In genomic region chr2:12543452-12544220, GRCh38 we compare ENCODE assay signal across 9 cellular contexts.
DNase-seq lines count a peak whose midpoint lies in the region; ATAC-seq and TF ChIP-seq lines count a peak whose summit lies in the region.
"Had no signal": no experiment of that assay in that cellular context is flagged by ENCODE, and none has a peak within 500 bp of the region (broad histone marks: within the 10 kb centered on the region; RNA-seq: fewer than 3 reads in every experiment).

No MANE protein-coding gene starts in this region.

- peak; percentile 43 for ATAC-seq in GM21515 (IDR thresholded peaks at IDR 0.05; ENCODE audit: unreplicated experiment)
- peak; percentile 44 for ATAC-seq in HG03442 (IDR thresholded peaks at IDR 0.05; ENCODE audit: unreplicated experiment)
- peak; percentile 46 for ATAC-seq in left ventricle myocardium superior
- no peak for ATAC-seq in HG02678 (IDR thresholded peaks at IDR 0.05; ENCODE audit: unreplicated experiment)

- no peaks in the 10 kb centered on the region for H3K27me3 ChIP-seq in breast epithelium

- H3K36me3 ChIP-seq in breast epithelium: no peaks in the 10 kb centered on the region

- intact Hi-C loops in left ventricle myocardium superior (cut with micrococcal nuclease) (no loop called here), breast epithelium (cut with DNase I; ENCODE audit: low total_unique reads) (no loop called here)

- no peak for TF ChIP-seq POLR2A in breast epithelium (IDR thresholded peaks at IDR 0.05)

- DNase-seq in GM04503 (ENCODE audit: low read depth) (peak; percentile 54), left ventricle myocardium superior (peak; percentile 28), NK-92 (lab: John Stamatoyannopoulos, UW; ENCODE audit: unreplicated experiment) (no peak), breast epithelium (ENCODE audit: low spot score in 2 of 2) (no peak)
- no peak for DNase-seq in activated T-cell treated with anti-CD3 and anti-CD28 coated beads, Interleukin-2, amount 50 U/mL, for 1 hour
- DNase-seq: activated CD4-positive, alpha-beta T cell treated with anti-CD3 and anti-CD28 coated beads, Interleukin-2, amount 50 U/mL, for 1 hour had no signal

- H3K4me3 ChIP-seq in breast epithelium: no peak overlapping the region

- no peaks in the 10 kb centered on the region for H3K9me3 ChIP-seq in breast epithelium

- H3K27ac ChIP-seq in breast epithelium: peak overlapping the region in 1 of 2 donors; percentile 41

- TF ChIP-seq CTCF in breast epithelium (IDR thresholded peaks at IDR 0.05): no peak

- no peaks in the 10 kb centered on the region for H3K4me1 ChIP-seq in breast epithelium

Comparison
In these comparisons a context has a peak if more than half of its experiments do, and no peak if none do; other contexts are left out.
1. DNase-seq: peak in GM04503 (single experiment) and left ventricle myocardium superior (single experiment); none in NK-92 (single experiment), breast epithelium (0 of 2) and activated T-cell treated with anti-CD3 and anti-CD28 coated beads, Interleukin-2, amount 50 U/mL, for 1 hour (single experiment).